Comparison of ENCODE assay signal across 19 cellular contexts in genomic region chr10:106866244-106866845, GRCh38.
DNase-seq lines count a peak whose midpoint lies in the region; ATAC-seq lines count a peak whose summit lies in the region.
"Had no signal": no experiment of that assay in that cellular context is flagged by ENCODE, and none has a peak within 500 bp of the region (broad histone marks: within the 10 kb centered on the region; RNA-seq: fewer than 3 reads in every experiment).

No MANE protein-coding gene starts in this region.

- DNase-seq in iPS-NIHi7 (ENCODE audit: extremely low spot score) (peak; percentile 14), NCI-H446 (lab: John Stamatoyannopoulos, UW) (no peak), posterior vena cava (ENCODE audit: low spot score) (no peak)
- no peak for DNase-seq in activated naive CD4-positive, alpha-beta T cell treated with anti-CD3 and anti-CD28 coated beads for 36 hours
- DNase-seq in activated CD4-positive, alpha-beta T cell treated with anti-CD3 and anti-CD28 coated beads, Interleukin-2, amount 10 ng/mL, durations not matched to agents 7 days and 5 days = no peak
- DNase-seq: activated CD4-positive, alpha-beta T cell treated with anti-CD3 and anti-CD28 coated beads for 36 hours; AML-193; brain microvascular endothelial cell; DMS 273 treated with DMSO at 0.1 percent for 48 hours; KG1; left ventricle myocardium superior; NCI-H1105 treated with DMSO at 0.1 percent for 48 hours; Right ventricle myocardium superior; stimulated activated naive CD8-positive, alpha-beta T cell treated with anti-CD3 and anti-CD28 coated beads, Interleukin-15, Interleukin-2, amounts not matched to agents 100 U/mL and 50 U/mL, for 24 hours; T-helper 9 cell had no signal

- H3K4me3 Mint-ChIP-seq in activated naive CD4-positive, alpha-beta T cell treated with anti-CD3 and anti-CD28 coated beads for 36 hours = no peak overlapping the region
- no peak overlapping the region for H3K4me3 Mint-ChIP-seq in activated CD4-positive, alpha-beta T cell treated with anti-CD3 and anti-CD28 coated beads, Interleukin-2, amount 10 ng/mL, durations not matched to agents 7 days and 5 days
- H3K4me3 Mint-ChIP-seq: activated CD4-positive, alpha-beta T cell treated with anti-CD3 and anti-CD28 coated beads for 36 hours; activated naive CD4-positive, alpha-beta T cell treated with anti-CD3 and anti-CD28 coated beads, Interleukin-2, amount 50 U/mL, for 24 hours had no signal

- POLR2A ChIA-PET in activated CD4-positive, alpha-beta T cell treated with anti-CD3 and anti-CD28 coated beads, Interleukin-2, amount 10 ng/mL, durations not matched to agents 7 days and 5 days (lab: Charles Lee) = no interaction called here

- intact Hi-C loops in activated naive CD4-positive, alpha-beta T cell treated with anti-CD3 and anti-CD28 coated beads for 36 hours (cut with micrococcal nuclease) = no loop called here
- intact Hi-C loops in posterior vena cava (cut with DNase I) = no loop called here

- peak; percentile 75 for ATAC-seq in GM18861 (IDR thresholded peaks at IDR 0.05; ENCODE audit: unreplicated experiment)
- ATAC-seq in GM21529 (IDR thresholded peaks at IDR 0.05; ENCODE audit: unreplicated experiment) = peak; percentile 61
- peak; percentile 51 for ATAC-seq in HG03175 (IDR thresholded peaks at IDR 0.05; ENCODE audit: unreplicated experiment)
- ATAC-seq: activated CD4-positive, alpha-beta T cell treated with anti-CD3 and anti-CD28 coated beads for 36 hours; left ventricle myocardium superior; stimulated activated naive CD8-positive, alpha-beta T cell treated with anti-CD3 and anti-CD28 coated beads, Interleukin-15, Interleukin-2, amounts not matched to agents 100 U/mL and 50 U/mL, for 24 hours had no signal

- H3K4me1 Mint-ChIP-seq in activated naive CD4-positive, alpha-beta T cell treated with anti-CD3 and anti-CD28 coated beads for 36 hours (ENCODE audit: low read depth) = no peaks in the 10 kb centered on the region
- no peaks in the 10 kb centered on the region for H3K4me1 Mint-ChIP-seq in activated CD4-positive, alpha-beta T cell treated with anti-CD3 and anti-CD28 coated beads, Interleukin-2, amount 10 ng/mL, durations not matched to agents 7 days and 5 days
- H3K4me1 Mint-ChIP-seq: activated CD4-positive, alpha-beta T cell treated with anti-CD3 and anti-CD28 coated beads for 36 hours; activated naive CD4-positive, alpha-beta T cell treated with anti-CD3 and anti-CD28 coated beads, Interleukin-2, amount 50 U/mL, for 24 hours had no signal

- no peaks in the 10 kb centered on the region for H3K27me3 Mint-ChIP-seq in activated naive CD4-positive, alpha-beta T cell treated with anti-CD3 and anti-CD28 coated beads for 36 hours (ENCODE audit: low read depth)
- H3K27me3 Mint-ChIP-seq in activated CD4-positive, alpha-beta T cell treated with anti-CD3 and anti-CD28 coated beads, Interleukin-2, amount 10 ng/mL, durations not matched to agents 7 days and 5 days = no peaks in the 10 kb centered on the region
- H3K27me3 Mint-ChIP-seq: activated CD4-positive, alpha-beta T cell treated with anti-CD3 and anti-CD28 coated beads for 36 hours; activated naive CD4-positive, alpha-beta T cell treated with anti-CD3 and anti-CD28 coated beads, Interleukin-2, amount 50 U/mL, for 24 hours had no signal

- no peaks in the 10 kb centered on the region for H3K36me3 Mint-ChIP-seq in activated naive CD4-positive, alpha-beta T cell treated with anti-CD3 and anti-CD28 coated beads for 36 hours (ENCODE audit: low read depth)
- H3K36me3 Mint-ChIP-seq in activated CD4-positive, alpha-beta T cell treated with anti-CD3 and anti-CD28 coated beads, Interleukin-2, amount 10 ng/mL, durations not matched to agents 7 days and 5 days (ENCODE audit: low read depth) = no peaks in the 10 kb centered on the region
- H3K36me3 Mint-ChIP-seq: activated naive CD4-positive, alpha-beta T cell treated with anti-CD3 and anti-CD28 coated beads, Interleukin-2, amount 50 U/mL, for 24 hours had no signal

- no peak overlapping the region for H3K27ac Mint-ChIP-seq in activated naive CD4-positive, alpha-beta T cell treated with anti-CD3 and anti-CD28 coated beads for 36 hours
- H3K27ac Mint-ChIP-seq in activated CD4-positive, alpha-beta T cell treated with anti-CD3 and anti-CD28 coated beads, Interleukin-2, amount 10 ng/mL, durations not matched to agents 7 days and 5 days = no peak overlapping the region
- H3K27ac Mint-ChIP-seq: activated CD4-positive, alpha-beta T cell treated with anti-CD3 and anti-CD28 coated beads for 36 hours; activated naive CD4-positive, alpha-beta T cell treated with anti-CD3 and anti-CD28 coated beads, Interleukin-2, amount 50 U/mL, for 24 hours had no signal

- CTCF ChIA-PET in activated naive CD4-positive, alpha-beta T cell treated with anti-CD3 and anti-CD28 coated beads for 36 hours (lab: Charles Lee) = no interaction called here
- CTCF ChIA-PET in activated CD4-positive, alpha-beta T cell treated with anti-CD3 and anti-CD28 coated beads, Interleukin-2, amount 10 ng/mL, durations not matched to agents 7 days and 5 days (lab: Charles Lee) = no interaction called here

- peaks cover 12% of the 10 kb centered on the region for H3K9me3 Mint-ChIP-seq in activated naive CD4-positive, alpha-beta T cell treated with anti-CD3 and anti-CD28 coated beads for 36 hours
- peaks cover 14% of the 10 kb centered on the region for H3K9me3 Mint-ChIP-seq in activated CD4-positive, alpha-beta T cell treated with anti-CD3 and anti-CD28 coated beads, Interleukin-2, amount 10 ng/mL, durations not matched to agents 7 days and 5 days
